8 cellular contexts compared by ENCODE assay signal in the genomic region with DNA sequence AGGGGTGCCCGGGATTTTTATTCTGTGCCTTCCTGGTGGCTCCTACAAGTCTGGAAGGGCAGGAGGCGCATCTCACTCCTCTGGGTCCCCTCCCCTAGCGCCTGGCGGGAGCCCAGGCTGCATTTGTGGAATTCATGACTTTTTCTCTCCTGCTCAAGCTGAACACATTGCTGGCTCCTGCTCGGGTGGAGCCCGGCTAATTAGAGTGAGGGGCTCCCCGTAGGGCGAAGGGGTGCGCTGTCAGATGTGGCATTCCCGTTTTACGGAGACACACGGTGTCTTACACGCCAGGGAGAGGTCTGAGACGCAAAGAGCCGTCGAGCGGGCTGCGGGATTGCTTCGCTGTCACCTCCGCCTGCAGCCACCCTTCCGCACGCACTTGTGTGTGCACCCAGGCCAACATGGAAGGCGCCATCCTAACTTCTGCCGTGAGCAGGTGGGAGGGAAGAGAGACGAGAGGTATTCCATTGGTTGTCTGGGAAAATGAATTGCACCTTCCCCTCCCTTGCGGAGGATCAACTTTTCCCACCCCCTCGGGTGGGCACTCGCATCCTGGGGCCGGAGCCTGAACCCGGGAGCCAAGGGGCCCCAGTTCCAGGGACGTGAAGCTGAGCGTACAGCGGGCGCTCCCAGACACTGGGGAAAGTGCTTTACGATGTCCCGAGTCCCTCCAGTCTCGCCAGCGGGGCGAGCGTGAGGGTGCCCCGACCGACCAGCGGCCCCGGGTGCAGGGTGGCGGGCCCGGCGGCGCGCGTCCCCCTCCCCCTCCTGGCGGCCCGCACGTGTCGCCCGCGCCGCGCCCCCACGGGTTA. TPM values are rescaled to one million over a fixed set of nuclear protein-coding genes. Genes with fewer than 3 reads are reported as not detected.
DNase-seq lines count a peak whose midpoint lies in the region; ATAC-seq and TF ChIP-seq lines count a peak whose summit lies in the region.
"Had no signal": no experiment of that assay in that cellular context is flagged by ENCODE, and none has a peak within 500 bp of the region (broad histone marks: within the 10 kb centered on the region; RNA-seq: fewer than 3 reads in every experiment).

No MANE protein-coding gene starts in this region.

- no peak overlapping the region for H3K23ac ChIP-seq in trophoblast cell (ENCODE audit: low read length)

- H4K8ac ChIP-seq in trophoblast cell (ENCODE audit: low read depth, low read length), result peak overlapping the region; percentile 47

- no CpG with 5 or more reads among the region's 59 CpGs for WGBS in trophoblast cell (ENCODE audit: extremely low coverage, insufficient coverage, insufficient read length)

- H3K9ac ChIP-seq in Karpas-422 (ENCODE audit: low read length) (no peak overlapping the region), trophoblast cell (ENCODE audit: low read length) (no peak overlapping the region)

- no peaks in the 10 kb centered on the region for H4K20me1 ChIP-seq in Karpas-422 (ENCODE audit: insufficient read depth, low read depth, low read length)

- no peak overlapping the region for H2BK120ac ChIP-seq in trophoblast cell (ENCODE audit: insufficient read depth, low read length, poor library complexity)

- H3K4me3 ChIP-seq in Karpas-422 (ENCODE audit: low read length), result peak overlapping the region; percentile 36; the same call in 1 of the 2 replicates
- H3K4me3 ChIP-seq in coronary artery, result peak overlapping the region; percentile 66
- peak overlapping the region; percentile 15 for H3K4me3 ChIP-seq in trophoblast cell (ENCODE audit: low read depth, low read length)

- H3K4me2 ChIP-seq in Karpas-422 (ENCODE audit: low read depth, low read length, poor library complexity, severe bottlenecking) (peak overlapping the region; percentile 54), trophoblast cell (ENCODE audit: low read length) (peak overlapping the region; percentile 89)

- H2AK5ac ChIP-seq in trophoblast cell (ENCODE audit: low read length), result no peak overlapping the region

- H3K27ac ChIP-seq in Karpas-422 (ENCODE audit: low read length) (no peak overlapping the region), coronary artery (no peak overlapping the region), trophoblast cell (ENCODE audit: low read depth, low read length) (no peak overlapping the region)
- H3K27ac ChIP-seq: gastrocnemius medialis had no signal

- no peak for TF ChIP-seq POLR2A in GM18505 (IDR thresholded peaks at IDR 0.05; ENCODE audit: borderline replicate concordance, extremely low read depth, insufficient read depth, insufficient read length)

- peaks cover 40% of the 10 kb centered on the region for H3K4me1 ChIP-seq in Karpas-422 (ENCODE audit: low read length)
- H3K4me1 ChIP-seq in trophoblast cell (ENCODE audit: control insufficient read depth in 1 of 2, insufficient read depth in 2 of 2, low read length in 2 of 2), result peaks cover 0 to 8% of the 10 kb centered on the region in 2 experiments
- H3K4me1 ChIP-seq: gastrocnemius medialis had no signal

- DNase-seq in Karpas-422 (no peak), coronary artery (ENCODE audit: low spot score) (no peak), trophoblast cell (no peak), HK-2 (ENCODE audit: unreplicated experiment) (no peak), NCI-H1105 treated with DMSO at 0.1 percent for 48 hours (lab: John Stamatoyannopoulos, UW) (no peak)
- DNase-seq in stimulated activated CD4-positive, alpha-beta T cell treated with anti-CD3 and anti-CD28 coated beads, Interleukin-1b, Interleukin-23, amount 100 ng/mL, for 48 hours, result no peak
- DNase-seq: gastrocnemius medialis had no signal

- H3K36me3 ChIP-seq in Karpas-422 (ENCODE audit: insufficient read depth, low read length), result no peaks in the 10 kb centered on the region
- H3K36me3 ChIP-seq in trophoblast cell (ENCODE audit: control insufficient read depth in 1 of 2, insufficient read depth in 2 of 2, low read length in 2 of 2), result no peaks in the 10 kb centered on the region
- H3K36me3 ChIP-seq: gastrocnemius medialis had no signal

- H3K79me2 ChIP-seq in Karpas-422 (ENCODE audit: low read length), result peaks cover 23% of the 10 kb centered on the region
- H3K79me2 ChIP-seq in trophoblast cell (ENCODE audit: control insufficient read depth, insufficient read depth, low read length, poor library complexity), result no peaks in the 10 kb centered on the region

- H3K9me2 ChIP-seq in Karpas-422 (replicated peaks; ENCODE audit: insufficient read depth, low read length), result no peaks in the 10 kb centered on the region

- H3K79me1 ChIP-seq in trophoblast cell (ENCODE audit: low read length), result no peaks in the 10 kb centered on the region

- no peak overlapping the region for H3K14ac ChIP-seq in trophoblast cell (ENCODE audit: low read length)

- no peak overlapping the region for H2BK5ac ChIP-seq in trophoblast cell (ENCODE audit: low read depth, low read length, poor library complexity)

- peak; percentile 10 for ATAC-seq in GM18505 (IDR thresholded peaks at IDR 0.05; ENCODE audit: unreplicated experiment)
- ATAC-seq: gastrocnemius medialis had no signal

- H3K18ac ChIP-seq in trophoblast cell (ENCODE audit: low read length), result no peak overlapping the region

- H3K4ac ChIP-seq in trophoblast cell (ENCODE audit: low read depth, low read length), result no peak overlapping the region

- H3K9me3 ChIP-seq in Karpas-422 (ENCODE audit: low read length) (no peaks in the 10 kb centered on the region), trophoblast cell (ENCODE audit: insufficient read depth, low read depth, low read length) (no peaks in the 10 kb centered on the region)
- H3K9me3 ChIP-seq: gastrocnemius medialis had no signal

- H2AFZ ChIP-seq in Karpas-422 (ENCODE audit: low read length) (no peak overlapping the region), trophoblast cell (ENCODE audit: insufficient read depth, low read length, poor library complexity) (peak overlapping the region; percentile 39)

- H4K12ac ChIP-seq in trophoblast cell (ENCODE audit: low read depth, low read length), result peak overlapping the region; percentile 32

- no peaks in the 10 kb centered on the region for H3K27me3 ChIP-seq in Karpas-422 (ENCODE audit: low read length)
- peaks cover 29% of the 10 kb centered on the region for H3K27me3 ChIP-seq in trophoblast cell (ENCODE audit: insufficient read depth, low read length)

- H2BK12ac ChIP-seq in trophoblast cell (ENCODE audit: low read length), result no peak overlapping the region

- no peak for TF ChIP-seq CTCF in coronary artery (IDR thresholded peaks at IDR 0.05)

- H4K91ac ChIP-seq in trophoblast cell (ENCODE audit: low read depth, low read length), result no peak overlapping the region

RNA-seq across cellular contexts. Expression of a gene that starts 1.2 kb away (rescaled TPM):
- 117 and 118 TPM in 2 replicates for total RNA-seq in Karpas-422 (2014; rRNA removed; shearing (Covaris generic); ENCODE audit: low replicate concordance)
- 0.25 and 0.28 TPM in 2 replicates for polyA plus RNA-seq in trophoblast cell (2013)

Comparison
In these comparisons a context has a peak if more than half of its experiments do, and no peak if none do; other contexts are left out.
1. H3K4me3 ChIP-seq: peak in every context shown above with its lines; median percentile 66 in coronary artery; 36 in Karpas-422; 15 in trophoblast cell.